8 cellular contexts compared by ENCODE assay signal in the genomic region with DNA sequence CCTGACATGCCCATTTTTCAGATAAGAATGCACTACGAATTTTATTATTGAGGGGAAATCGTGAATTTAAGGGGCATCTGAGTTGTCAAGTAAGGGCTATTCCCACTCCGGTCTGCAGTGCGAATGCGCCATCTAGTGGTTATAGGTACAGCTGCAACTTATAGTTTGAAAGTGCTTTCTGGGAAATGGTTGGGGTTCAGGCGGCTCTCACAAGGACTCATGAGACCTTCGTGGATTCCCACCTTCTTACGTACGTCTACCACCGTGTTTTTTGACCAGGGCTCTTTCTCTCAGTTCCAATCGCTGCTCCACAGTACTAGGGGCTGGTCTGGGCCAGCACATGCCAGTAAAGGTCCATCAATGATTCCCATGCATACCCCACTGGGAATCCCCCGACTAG. TPM values are rescaled to one million over a fixed set of nuclear protein-coding genes. Genes with fewer than 3 reads are reported as not detected.
DNase-seq lines count a peak whose midpoint lies in the region; ATAC-seq, FAIRE-seq and TF ChIP-seq lines count a peak whose summit lies in the region.

No MANE protein-coding gene starts in this region.

- DNase-seq in G401 (ENCODE audit: low spot score) (peak; percentile 59), Karpas-422 (peak; percentile 91), RWPE1 (ENCODE audit: low spot score) (peak; percentile 42), astrocyte (ENCODE audit: low read depth) (peak; percentile 25), iPS-NIHi11 (ENCODE audit: low spot score) (peak; percentile 48), NCI-H1048 (lab: John Stamatoyannopoulos, UW) (no peak)
- peak in 1 of 2 donors; percentile 6 for DNase-seq in stimulated activated effector memory CD8-positive, alpha-beta T cell treated with anti-CD3 and anti-CD28 coated beads, Interleukin-12 subunit alpha, Interleukin-12 subunit beta, amount 100 ng/mL, for 72 hours (ENCODE audit: low spot score in 2 of 2)

- H3K9me2 ChIP-seq in Karpas-422 (replicated peaks; ENCODE audit: insufficient read depth, low read length): no peaks in the 10 kb centered on the region

- peak; percentile 98 for FAIRE-seq in astrocyte (lab: Jason Lieb, UNC)

- H3K4me3 ChIP-seq in Karpas-422 (ENCODE audit: low read length): no peak overlapping the region
- H3K4me3 ChIP-seq in astrocyte (ENCODE audit: insufficient read depth, low read depth, low read length): no peak overlapping the region

- TF ChIP-seq CTCF in RWPE1 (conservative IDR thresholded peaks at IDR 0.05; ENCODE audit: low read depth) (peak; percentile 79), astrocyte (IDR thresholded peaks at IDR 0.05; ENCODE audit: insufficient read depth, low read depth, low read length) (peak; percentile 71)

- no peak overlapping the region for H3K4me3 Mint-ChIP-seq in astrocyte (ENCODE audit: unreplicated experiment)
- no peak overlapping the region for H3K4me3 Mint-ChIP-seq in stimulated activated effector memory CD8-positive, alpha-beta T cell treated with anti-CD3 and anti-CD28 coated beads, Interleukin-12 subunit alpha, Interleukin-12 subunit beta, amount 100 ng/mL, for 72 hours

- H3K9me3 Mint-ChIP-seq in astrocyte (ENCODE audit: unreplicated experiment): no peaks in the 10 kb centered on the region
- H3K9me3 Mint-ChIP-seq in stimulated activated effector memory CD8-positive, alpha-beta T cell treated with anti-CD3 and anti-CD28 coated beads, Interleukin-12 subunit alpha, Interleukin-12 subunit beta, amount 100 ng/mL, for 72 hours: no peaks in the 10 kb centered on the region

- POLR2A ChIA-PET in RWPE1 (lab: Yijun Ruan, JAX; ENCODE audit: low non-redundant PET): no interaction called here

- H3K4me1 ChIP-seq in Karpas-422 (ENCODE audit: low read length) (peaks cover 43% of the 10 kb centered on the region), astrocyte (ENCODE audit: insufficient read depth, low read length) (no peaks in the 10 kb centered on the region)

- no peaks in the 10 kb centered on the region for H3K36me3 Mint-ChIP-seq in astrocyte (ENCODE audit: low read depth, unreplicated experiment)
- H3K36me3 Mint-ChIP-seq in stimulated activated effector memory CD8-positive, alpha-beta T cell treated with anti-CD3 and anti-CD28 coated beads, Interleukin-12 subunit alpha, Interleukin-12 subunit beta, amount 100 ng/mL, for 72 hours: peaks cover 95% of the 10 kb centered on the region

- H3K36me3 ChIP-seq in Karpas-422 (ENCODE audit: insufficient read depth, low read length) (peaks cover 40% of the 10 kb centered on the region; the same call in 1 of the 2 replicates), astrocyte (ENCODE audit: insufficient read depth, low read length) (peaks cover 8% of the 10 kb centered on the region)

- H4K20me1 ChIP-seq in Karpas-422 (ENCODE audit: insufficient read depth, low read depth, low read length): no peaks in the 10 kb centered on the region
- no peaks in the 10 kb centered on the region for H4K20me1 ChIP-seq in astrocyte (ENCODE audit: insufficient read depth, low read length)

- CTCF ChIA-PET in RWPE1 (lab: Yijun Ruan, JAX): interaction anchor here (0.5 to 1.0 kb wide), 3 partner anchors 279 to 1758 kb away, joined by 3 to 4 read pairs (median 3); no protein-coding TSS in a partner anchor

- no peaks in the 10 kb centered on the region for H3K27me3 ChIP-seq in Karpas-422 (ENCODE audit: low read length)
- H3K27me3 ChIP-seq in astrocyte (ENCODE audit: insufficient read depth, low read length): no peaks in the 10 kb centered on the region

- no peaks in the 10 kb centered on the region for H3K27me3 Mint-ChIP-seq in astrocyte (ENCODE audit: low read depth, unreplicated experiment)

- peak; percentile 69 for ATAC-seq in GM21423 (IDR thresholded peaks at IDR 0.05; ENCODE audit: unreplicated experiment)
- ATAC-seq in stimulated activated effector memory CD8-positive, alpha-beta T cell treated with anti-CD3 and anti-CD28 coated beads, Interleukin-12 subunit alpha, Interleukin-12 subunit beta, amount 100 ng/mL, for 72 hours: peak; percentile 80

- H3K9ac ChIP-seq in Karpas-422 (ENCODE audit: low read length): no peak overlapping the region
- no peak overlapping the region for H3K9ac ChIP-seq in astrocyte (ENCODE audit: low read length)

- H3K27ac ChIP-seq in Karpas-422 (ENCODE audit: low read length) (no peak overlapping the region), RWPE1 (no peak overlapping the region), astrocyte (ENCODE audit: low read depth, low read length) (no peak overlapping the region)

- H3K79me2 ChIP-seq in Karpas-422 (ENCODE audit: low read length): no peaks in the 10 kb centered on the region
- no peaks in the 10 kb centered on the region for H3K79me2 ChIP-seq in astrocyte (ENCODE audit: insufficient read depth, low read length)

- in situ Hi-C loops in G401 (cut with HindIII; ENCODE audit: low sequenced_read_pairs): no loop called here

- no peak overlapping the region for H3K27ac Mint-ChIP-seq in astrocyte (ENCODE audit: unreplicated experiment)
- H3K27ac Mint-ChIP-seq in stimulated activated effector memory CD8-positive, alpha-beta T cell treated with anti-CD3 and anti-CD28 coated beads, Interleukin-12 subunit alpha, Interleukin-12 subunit beta, amount 100 ng/mL, for 72 hours: peak overlapping the region; percentile 61

- H3K4me1 Mint-ChIP-seq in astrocyte (ENCODE audit: low read depth, unreplicated experiment): no peaks in the 10 kb centered on the region
- H3K4me1 Mint-ChIP-seq in stimulated activated effector memory CD8-positive, alpha-beta T cell treated with anti-CD3 and anti-CD28 coated beads, Interleukin-12 subunit alpha, Interleukin-12 subunit beta, amount 100 ng/mL, for 72 hours: peaks cover 23% of the 10 kb centered on the region

- H3K4me2 ChIP-seq in Karpas-422 (ENCODE audit: low read depth, low read length, poor library complexity, severe bottlenecking): no peak overlapping the region
- no peak overlapping the region for H3K4me2 ChIP-seq in astrocyte (ENCODE audit: low read length)

- H3K9me3 ChIP-seq in Karpas-422 (ENCODE audit: low read length): no peaks in the 10 kb centered on the region
- no peaks in the 10 kb centered on the region for H3K9me3 ChIP-seq in astrocyte (ENCODE audit: insufficient read depth, low read depth, low read length)

- no peak overlapping the region for H2AFZ ChIP-seq in Karpas-422 (ENCODE audit: low read length)
- peak overlapping the region; percentile 52 for H2AFZ ChIP-seq in astrocyte (ENCODE audit: low read depth, low read length)

RNA-seq across cellular contexts. Expression of a gene that starts 12.3 kb away (rescaled TPM):
- total RNA-seq in G401 (2014; rRNA removed; shearing (Covaris generic)): 23.8 and 27.0 TPM in 2 replicates
- total RNA-seq in Karpas-422 (2014; rRNA removed; shearing (Covaris generic); ENCODE audit: low replicate concordance): 36.6 and 69.2 TPM in 2 replicates
- 24.8 and 29.2 TPM in 2 replicates for total RNA-seq in astrocyte
